Comparison of ENCODE assay signal across 14 cellular contexts in genomic region chr1:23215751-23216449, GRCh38. TPM values are rescaled to one million over a fixed set of nuclear protein-coding genes. Genes with fewer than 3 reads are reported as not detected.
DNase-seq lines count a peak whose midpoint lies in the region; ATAC-seq and TF ChIP-seq lines count a peak whose summit lies in the region.
"Had no signal": no experiment of that assay in that cellular context is flagged by ENCODE, and none has a peak within 500 bp of the region (broad histone marks: within the 10 kb centered on the region; RNA-seq: fewer than 3 reads in every experiment).

No MANE protein-coding gene starts in this region.

- peaks cover 36% of the 10 kb centered on the region for H3K27me3 Mint-ChIP-seq in activated naive CD8-positive, alpha-beta T cell
- H3K27me3 Mint-ChIP-seq in activated naive CD8-positive, alpha-beta T cell treated with anti-CD3 and anti-CD28 coated beads for 36 hours = peaks cover 78% of the 10 kb centered on the region
- H3K27me3 Mint-ChIP-seq in T-helper 17 cell (peaks cover 87% of the 10 kb centered on the region), type B pancreatic cell (peaks cover 80% of the 10 kb centered on the region)

- TF ChIP-seq CTCF in type B pancreatic cell (conservative IDR thresholded peaks at IDR 0.05) = no peak

- no peak for ATAC-seq in T-helper 17 cell
- no peak for ATAC-seq in HG02610 (IDR thresholded peaks at IDR 0.05; ENCODE audit: unreplicated experiment)
- no peak for ATAC-seq in HG02840 (IDR thresholded peaks at IDR 0.05; ENCODE audit: low FRiP score, unreplicated experiment)

- no peaks in the 10 kb centered on the region for H3K9me3 Mint-ChIP-seq in activated naive CD8-positive, alpha-beta T cell (ENCODE audit: low read depth)
- no peaks in the 10 kb centered on the region for H3K9me3 Mint-ChIP-seq in activated naive CD8-positive, alpha-beta T cell treated with anti-CD3 and anti-CD28 coated beads for 36 hours
- no peaks in the 10 kb centered on the region for H3K9me3 Mint-ChIP-seq in type B pancreatic cell

- H3K4me1 Mint-ChIP-seq in activated naive CD8-positive, alpha-beta T cell (ENCODE audit: low read depth) = peaks cover 5% of the 10 kb centered on the region
- no peaks in the 10 kb centered on the region for H3K4me1 Mint-ChIP-seq in activated naive CD8-positive, alpha-beta T cell treated with anti-CD3 and anti-CD28 coated beads for 36 hours
- H3K4me1 Mint-ChIP-seq in T-helper 17 cell = peaks cover 11% of the 10 kb centered on the region
- peaks cover 10% of the 10 kb centered on the region for H3K4me1 Mint-ChIP-seq in type B pancreatic cell (ENCODE audit: unreplicated experiment)

- no peak overlapping the region for H3K27ac Mint-ChIP-seq in activated naive CD8-positive, alpha-beta T cell
- no peak overlapping the region for H3K27ac Mint-ChIP-seq in activated naive CD8-positive, alpha-beta T cell treated with anti-CD3 and anti-CD28 coated beads for 36 hours
- H3K27ac Mint-ChIP-seq in T-helper 17 cell = no peak overlapping the region
- peak overlapping the region; percentile 85 for H3K27ac Mint-ChIP-seq in type B pancreatic cell

- peak overlapping the region; percentile 60 for H3K4me3 Mint-ChIP-seq in activated naive CD8-positive, alpha-beta T cell
- no peak overlapping the region for H3K4me3 Mint-ChIP-seq in activated naive CD8-positive, alpha-beta T cell treated with anti-CD3 and anti-CD28 coated beads for 36 hours
- H3K4me3 Mint-ChIP-seq in T-helper 17 cell = peak overlapping the region; percentile 36
- H3K4me3 Mint-ChIP-seq in type B pancreatic cell = peak overlapping the region; percentile 82

- H3K4me3 ChIP-seq in iPS-18c (ENCODE audit: insufficient read depth, low read depth, low read length) = peak overlapping the region; percentile 84

- H3K36me3 Mint-ChIP-seq in activated naive CD8-positive, alpha-beta T cell = no peaks in the 10 kb centered on the region
- no peaks in the 10 kb centered on the region for H3K36me3 Mint-ChIP-seq in activated naive CD8-positive, alpha-beta T cell treated with anti-CD3 and anti-CD28 coated beads for 36 hours
- H3K36me3 Mint-ChIP-seq in T-helper 17 cell (ENCODE audit: low read depth) = peaks cover 7% of the 10 kb centered on the region
- H3K36me3 Mint-ChIP-seq in type B pancreatic cell = peaks cover 3% of the 10 kb centered on the region

- DNase-seq in activated naive CD8-positive, alpha-beta T cell treated with anti-CD3 and anti-CD28 coated beads for 36 hours = no peak
- DNase-seq in T-helper 17 cell (no peak), type B pancreatic cell (ENCODE audit: extremely low spot score, unreplicated experiment) (no peak), ureter (ENCODE audit: low spot score) (no peak)
- DNase-seq: brain microvascular endothelial cell, HCEC 1CT, NCI-H187, occipital lobe, Right ventricle myocardium superior had no signal

- H3K9me3 ChIP-seq in T-helper 17 cell (ENCODE audit: control insufficient read depth, low read length, poor library complexity, severe bottlenecking) (no peaks in the 10 kb centered on the region), iPS-18c (ENCODE audit: control insufficient read depth, insufficient read depth, low read length) (peaks cover 3% of the 10 kb centered on the region)
- H3K9me3 ChIP-seq: spleen had no signal

RNA-seq across cellular contexts. Expression of gene HTR1D, which starts 1.4 kb away (rescaled TPM):
- total RNA-seq in activated naive CD8-positive, alpha-beta T cell treated with anti-CD3 and anti-CD28 coated beads for 36 hours = not detected
- total RNA-seq in T-helper 17 cell (not detected), type B pancreatic cell (ENCODE audit: low replicate concordance) (0.92 and 10.5 TPM in 2 replicates), ureter (0.91 TPM)
- total RNA-seq: occipital lobe, Right ventricle myocardium superior had no signal

RNA-seq across cellular contexts. Expression of gene LUZP1, which starts 47.2 kb away (rescaled TPM):
- total RNA-seq in activated naive CD8-positive, alpha-beta T cell treated with anti-CD3 and anti-CD28 coated beads for 36 hours = 10 to 100 TPM; 18.4 to 20.1 TPM
- total RNA-seq in T-helper 17 cell (10 to 100 TPM; 24.7 to 27.3 TPM), type B pancreatic cell (ENCODE audit: low replicate concordance) (33.0 and 43.9 TPM in 2 replicates), ureter (48.3 TPM)
